ENCODE assay signal across 14 cellular contexts in genomic region chrX:153125696-153126095, GRCh38. TPM values are rescaled to one million over a fixed set of nuclear protein-coding genes. Genes with fewer than 3 reads are reported as not detected.
"Had no signal": no experiment of that assay in that cellular context is flagged by ENCODE, and none has a peak within 500 bp of the region (broad histone marks: within the 10 kb centered on the region; RNA-seq: fewer than 3 reads in every experiment).

No MANE protein-coding gene starts in this region.

RNA-seq across cellular contexts. Expression of gene MAGEA1, which starts 53.4 kb away (rescaled TPM):
- total RNA-seq: stomach, subcutaneous adipose tissue, suprapubic skin, temporal lobe, thoracic aorta, thyroid gland, tibial nerve, transverse colon, upper lobe of right lung, ureter, urinary bladder, uterus, vagina had no signal
- polyA plus RNA-seq: stomach, thymus, urinary bladder had no signal
